ENCODE assay signal across 1 cellular context in the genomic region with DNA sequence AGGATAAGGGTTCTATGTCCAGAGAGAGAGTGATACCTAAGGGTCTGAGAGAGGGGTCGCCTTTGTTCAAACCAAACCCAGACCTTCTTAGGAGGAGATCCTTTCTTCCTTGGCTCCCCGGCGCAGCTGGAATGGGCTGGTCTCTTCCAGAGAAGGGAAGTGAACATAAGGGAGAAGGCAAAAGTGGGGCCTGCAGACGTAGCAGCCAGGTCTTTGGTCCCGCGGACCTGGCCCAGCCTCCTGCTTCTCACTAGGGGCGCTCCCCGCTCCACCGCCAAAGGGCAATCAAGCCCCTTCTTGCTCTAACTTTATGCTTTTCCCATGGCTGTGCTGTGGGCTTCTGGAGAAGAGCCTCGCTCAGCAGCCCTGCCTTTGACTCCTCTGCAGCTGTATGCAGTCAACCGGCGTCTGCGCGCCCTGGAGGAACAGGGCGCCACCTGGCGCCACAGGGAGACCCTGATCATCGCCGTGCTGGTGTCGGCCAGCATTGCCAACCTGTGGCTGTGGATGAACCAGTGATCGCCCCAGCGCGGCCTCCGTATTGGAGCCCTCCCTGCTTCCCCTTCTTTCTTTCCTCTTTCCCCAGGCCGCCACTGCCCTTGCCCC.
A peak's percentile ranks its signal among the peaks of the same experiment; 100 is the strongest.
TF ChIP-seq lines count a peak whose summit lies in the region.

No MANE protein-coding gene starts in this region.

TF ChIP-seq in IMR-90, 13 proteins besides CTCF, POLR2A, EP300 and RAD21:
- TF ChIP-seq SMC3 (IDR thresholded peaks at IDR 0.05; ENCODE audit: low read depth, low read length) (peak; percentile 26; the same call in 1 of the 2 replicates), CEBPB (IDR thresholded peaks at IDR 0.05; ENCODE audit: low read depth, low read length) (no peak)
TF ChIP-seq in IMR-90: peak in this region for 1.
